In the genomic region with DNA sequence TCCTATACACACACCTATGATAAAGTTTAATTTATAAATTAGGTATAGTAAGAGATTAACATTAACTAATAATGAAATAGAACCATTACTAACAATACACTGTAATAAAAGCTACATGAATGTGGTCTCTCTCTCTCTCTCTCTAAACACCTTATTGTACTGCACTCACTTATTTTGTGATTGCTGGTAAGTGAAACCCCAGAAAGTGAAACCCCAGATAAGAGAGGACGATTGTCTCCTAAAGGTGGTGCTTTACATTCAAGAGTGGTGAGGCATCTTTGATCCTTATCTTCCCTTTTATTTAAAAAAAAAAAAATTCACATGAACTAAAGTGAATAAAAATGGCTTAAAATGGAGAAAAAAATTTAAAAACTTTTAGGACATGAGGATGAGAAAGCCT, we compare ENCODE assay signal across 16 cellular contexts.
DNase-seq lines count a peak whose midpoint lies in the region; ATAC-seq and TF ChIP-seq lines count a peak whose summit lies in the region.
"Had no signal": no experiment of that assay in that cellular context is flagged by ENCODE, and none has a peak within 500 bp of the region (broad histone marks: within the 10 kb centered on the region; RNA-seq: fewer than 3 reads in every experiment).

No MANE protein-coding gene starts in this region.

- no peak overlapping the region for H3K4me3 ChIP-seq in HEK293 (ENCODE audit: low read depth, low read length)
- H3K4me3 ChIP-seq: lower lobe of right lung, right atrium auricular region, transverse colon had no signal

- DNase-seq in activated CD4-positive, alpha-beta T cell treated with anti-CD3 and anti-CD28 coated beads for 36 hours = no peak
- DNase-seq in activated CD4-positive, alpha-beta T cell treated with anti-CD3 and anti-CD28 coated beads, Interleukin-2, amount 50 U/mL, for 1 hour = no peak
- DNase-seq in activated CD8-positive, alpha-beta T cell treated with anti-CD3 and anti-CD28 coated beads, Interleukin-2, amount 10 ng/mL, durations not matched to agents 7 days and 5 days = no peak
- DNase-seq in naive B cell (no peak), amniotic stem cell (lab: John Stamatoyannopoulos, UW) (no peak), NCI-H187 treated with DMSO at 0.1 percent for 48 hours (lab: John Stamatoyannopoulos, UW) (no peak)
- DNase-seq: 8988T; effector CD4-positive, alpha-beta T cell; IMR-90; lower lobe of right lung; NCI-H1092; transverse colon had no signal

- H3K27ac ChIP-seq in HEK293 (ENCODE audit: extremely low read depth, low read depth, low read length) = no peak overlapping the region
- H3K27ac ChIP-seq: lower lobe of right lung, right atrium auricular region, transverse colon had no signal

- CTCF ChIA-PET in activated CD4-positive, alpha-beta T cell treated with anti-CD3 and anti-CD28 coated beads for 36 hours (lab: Charles Lee) = no interaction called here
- CTCF ChIA-PET in HEK293 (lab: Yijun Ruan, JAX) = interaction anchor here (0.7 to 1.5 kb wide), 2 partner anchors 15 to 77 kb away, joined by 3 to 4 read pairs; no protein-coding TSS in a partner anchor
- CTCF ChIA-PET in activated CD8-positive, alpha-beta T cell treated with anti-CD3 and anti-CD28 coated beads, Interleukin-2, amount 10 ng/mL, durations not matched to agents 7 days and 5 days (lab: Charles Lee) = interaction anchor here (1.9 kb wide), 1 partner anchor 17 kb away, joined by 8 read pairs; no protein-coding TSS in a partner anchor

- intact Hi-C loops in activated CD4-positive, alpha-beta T cell treated with anti-CD3 and anti-CD28 coated beads for 36 hours (cut with DNase I, micrococcal nuclease) = loop anchor here in 1 of 2 experiments (5.0 kb wide), 1 partner anchor 50 kb away; no protein-coding TSS in a partner anchor

- H3K27ac Mint-ChIP-seq in activated CD4-positive, alpha-beta T cell treated with anti-CD3 and anti-CD28 coated beads for 36 hours = no peak overlapping the region
- H3K27ac Mint-ChIP-seq in activated CD8-positive, alpha-beta T cell treated with anti-CD3 and anti-CD28 coated beads, Interleukin-2, amount 10 ng/mL, durations not matched to agents 7 days and 5 days = no peak overlapping the region
- peak overlapping the region in 2 of 6 donors; percentile 72 to 78 for H3K27ac Mint-ChIP-seq in naive B cell
- H3K27ac Mint-ChIP-seq: brain had no signal

- H3K4me1 ChIP-seq in HEK293 (ENCODE audit: control insufficient read depth, insufficient read depth, low read length) = peaks cover 12% of the 10 kb centered on the region

- POLR2A ChIA-PET in activated CD4-positive, alpha-beta T cell treated with anti-CD3 and anti-CD28 coated beads for 36 hours (lab: Charles Lee) = no interaction called here
- POLR2A ChIA-PET in HEK293 (lab: Yijun Ruan, JAX) = no interaction called here
- POLR2A ChIA-PET in activated CD8-positive, alpha-beta T cell treated with anti-CD3 and anti-CD28 coated beads, Interleukin-2, amount 10 ng/mL, durations not matched to agents 7 days and 5 days (lab: Charles Lee) = no interaction called here

- H3K36me3 Mint-ChIP-seq in activated CD4-positive, alpha-beta T cell treated with anti-CD3 and anti-CD28 coated beads for 36 hours (ENCODE audit: low read depth) = peaks cover 18% of the 10 kb centered on the region
- peaks cover 30% of the 10 kb centered on the region for H3K36me3 Mint-ChIP-seq in activated CD8-positive, alpha-beta T cell treated with anti-CD3 and anti-CD28 coated beads, Interleukin-2, amount 10 ng/mL, durations not matched to agents 7 days and 5 days (ENCODE audit: low read depth)
- peaks cover 6% of the 10 kb centered on the region in 2 donors for H3K36me3 Mint-ChIP-seq in naive B cell

- H3K27me3 Mint-ChIP-seq in activated CD4-positive, alpha-beta T cell treated with anti-CD3 and anti-CD28 coated beads for 36 hours = peaks cover under 1% of the 10 kb centered on the region
- no peaks in the 10 kb centered on the region for H3K27me3 Mint-ChIP-seq in activated CD8-positive, alpha-beta T cell treated with anti-CD3 and anti-CD28 coated beads, Interleukin-2, amount 10 ng/mL, durations not matched to agents 7 days and 5 days (ENCODE audit: low read depth)
- H3K27me3 Mint-ChIP-seq in naive B cell = no peaks in the 10 kb centered on the region
- H3K27me3 Mint-ChIP-seq: brain had no signal

- H3K36me3 ChIP-seq in HEK293 (ENCODE audit: control insufficient read depth in 2 of 2, insufficient read depth in 1 of 2, low read length in 2 of 2) = peaks cover 0 to 10% of the 10 kb centered on the region in 2 experiments; a peak in 1 of 3 replicates

- no peak overlapping the region for H3K4me3 Mint-ChIP-seq in activated CD4-positive, alpha-beta T cell treated with anti-CD3 and anti-CD28 coated beads for 36 hours
- H3K4me3 Mint-ChIP-seq in activated CD8-positive, alpha-beta T cell treated with anti-CD3 and anti-CD28 coated beads, Interleukin-2, amount 10 ng/mL, durations not matched to agents 7 days and 5 days = peak overlapping the region; percentile 42
- H3K4me3 Mint-ChIP-seq in naive B cell = peak overlapping the region in 6 of 8 donors; percentile 12 to 83 (median 77)
- H3K4me3 Mint-ChIP-seq: brain had no signal

- H3K9me3 Mint-ChIP-seq in activated CD4-positive, alpha-beta T cell treated with anti-CD3 and anti-CD28 coated beads for 36 hours (ENCODE audit: low read depth) = no peaks in the 10 kb centered on the region
- no peaks in the 10 kb centered on the region for H3K9me3 Mint-ChIP-seq in activated CD8-positive, alpha-beta T cell treated with anti-CD3 and anti-CD28 coated beads, Interleukin-2, amount 10 ng/mL, durations not matched to agents 7 days and 5 days (ENCODE audit: insufficient read depth)
- peaks cover 0 to 1% (median 0%) of the 10 kb centered on the region in 7 donors for H3K9me3 Mint-ChIP-seq in naive B cell
- H3K9me3 Mint-ChIP-seq: brain had no signal

- TF ChIP-seq CTCF in HEK293 (tag by site-specific recombination; IDR thresholded peaks at IDR 0.05) = no peak

- no peaks in the 10 kb centered on the region for H3K9me3 ChIP-seq in HEK293 (ENCODE audit: control insufficient read depth, insufficient read depth, low read depth, low read length)
- H3K9me3 ChIP-seq: lower lobe of right lung, right atrium auricular region, transverse colon had no signal

- H3K4me1 Mint-ChIP-seq in activated CD4-positive, alpha-beta T cell treated with anti-CD3 and anti-CD28 coated beads for 36 hours = peaks cover 56% of the 10 kb centered on the region
- H3K4me1 Mint-ChIP-seq in activated CD8-positive, alpha-beta T cell treated with anti-CD3 and anti-CD28 coated beads, Interleukin-2, amount 10 ng/mL, durations not matched to agents 7 days and 5 days (ENCODE audit: low read depth) = peaks cover 63% of the 10 kb centered on the region
- peaks cover 52 to 79% (median 71%) of the 10 kb centered on the region in 3 donors for H3K4me1 Mint-ChIP-seq in naive B cell

- ATAC-seq in activated CD4-positive, alpha-beta T cell treated with anti-CD3 and anti-CD28 coated beads for 36 hours = peak; percentile 75
- peak; percentile 90 for ATAC-seq in activated CD8-positive, alpha-beta T cell treated with anti-CD3 and anti-CD28 coated beads, Interleukin-2, amount 10 ng/mL, durations not matched to agents 7 days and 5 days
- ATAC-seq in naive B cell (ENCODE audit: low read depth in 2 of 2) (peak; percentile 43 to 45), HG03460 (IDR thresholded peaks at IDR 0.05; ENCODE audit: unreplicated experiment) (no peak)

TF ChIP-seq in HEK293, 187 proteins besides CTCF, POLR2A, EP300 and RAD21 (continues in another document):
- TF ChIP-seq, protein P1, sequence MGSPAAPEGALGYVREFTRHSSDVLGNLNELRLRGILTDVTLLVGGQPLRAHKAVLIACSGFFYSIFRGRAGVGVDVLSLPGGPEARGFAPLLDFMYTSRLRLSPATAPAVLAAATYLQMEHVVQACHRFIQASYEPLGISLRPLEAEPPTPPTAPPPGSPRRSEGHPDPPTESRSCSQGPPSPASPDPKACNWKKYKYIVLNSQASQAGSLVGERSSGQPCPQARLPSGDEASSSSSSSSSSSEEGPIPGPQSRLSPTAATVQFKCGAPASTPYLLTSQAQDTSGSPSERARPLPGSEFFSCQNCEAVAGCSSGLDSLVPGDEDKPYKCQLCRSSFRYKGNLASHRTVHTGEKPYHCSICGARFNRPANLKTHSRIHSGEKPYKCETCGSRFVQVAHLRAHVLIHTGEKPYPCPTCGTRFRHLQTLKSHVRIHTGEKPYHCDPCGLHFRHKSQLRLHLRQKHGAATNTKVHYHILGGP (tag by site-specific recombination; IDR thresholded peaks at IDR 0.05) = no peak
- TF ChIP-seq ZNF596 (tag by site-specific recombination; IDR thresholded peaks at IDR 0.05) (peak; percentile 46; the same call in 1 of the 2 replicates), ZNF530 (tag by site-specific recombination; IDR thresholded peaks at IDR 0.05; ENCODE audit: low read depth) (no peak), ZNF221 (tag by site-specific recombination; IDR thresholded peaks at IDR 0.05; ENCODE audit: borderline replicate concordance) (no peak), ZNF239 (tag by site-specific recombination; IDR thresholded peaks at IDR 0.05) (no peak), ZNF843 (tag by site-specific recombination; IDR thresholded peaks at IDR 0.05) (no peak), KLF16 (tag by site-specific recombination; IDR thresholded peaks at IDR 0.05) (no peak), ZNF48 (tag by site-specific recombination; IDR thresholded peaks at IDR 0.05) (no peak), ZNF148 (tag by site-specific recombination; IDR thresholded peaks at IDR 0.05; ENCODE audit: borderline replicate concordance) (no peak), ZFP3 (tag by site-specific recombination; IDR thresholded peaks at IDR 0.05; ENCODE audit: low read depth) (no peak), PRDM1 (tag by site-specific recombination; IDR thresholded peaks at IDR 0.05) (peak; percentile 65), ZNF24 (tag by site-specific recombination; IDR thresholded peaks at IDR 0.05) (no peak), OVOL3 (tag by site-specific recombination; IDR thresholded peaks at IDR 0.05) (no peak)
